In genomic region chr15:74950078-74951000, GRCh38 we compare ENCODE assay signal across 7 cellular contexts. TPM values are rescaled to one million over a fixed set of nuclear protein-coding genes. Genes with fewer than 3 reads are reported as not detected.
DNase-seq lines count a peak whose midpoint lies in the region; FAIRE-seq and TF ChIP-seq lines count a peak whose summit lies in the region.

No MANE protein-coding gene starts in this region.

- no peaks in the 10 kb centered on the region for H3K9me3 ChIP-seq in astrocyte (ENCODE audit: insufficient read depth, low read depth, low read length)

- H3K27ac Mint-ChIP-seq in astrocyte (ENCODE audit: unreplicated experiment) = peak overlapping the region; percentile 2

- H3K9me3 Mint-ChIP-seq in astrocyte (ENCODE audit: unreplicated experiment) = no peaks in the 10 kb centered on the region

- H3K4me1 ChIP-seq in astrocyte (ENCODE audit: insufficient read depth, low read length) = peaks cover 14% of the 10 kb centered on the region

- H4K20me1 ChIP-seq in astrocyte (ENCODE audit: insufficient read depth, low read length) = peaks cover 8% of the 10 kb centered on the region

- DNase-seq in NCI-H1417 treated with DMSO at 0.1 percent for 48 hours (lab: John Stamatoyannopoulos, UW) (peak; percentile 46), T1000 (lab: John Stamatoyannopoulos, UW) (peak; percentile 51), astrocyte (ENCODE audit: low read depth) (peak; percentile 27), iPS DF 19.7 (ENCODE audit: low read depth, low spot score) (peak; percentile 77), posterior vena cava (ENCODE audit: low spot score) (no peak)
- DNase-seq in stimulated activated CD4-positive, alpha-beta T cell treated with anti-CD3 and anti-CD28 coated beads, Interleukin-12 subunit alpha, Interleukin-12 subunit beta, amount 100 ng/mL, for 48 hours (ENCODE audit: low read depth in 2 of 3, low spot score in 1 of 3) = peak; percentile 58 to 87 (median 66)

- intact Hi-C loops in posterior vena cava (cut with DNase I) = loop anchor here (10.0 kb wide), 2 partner anchors 176 to 254 kb away; partner anchors contain the start of gene C15orf39 (in 1 of the 2)

- no peaks in the 10 kb centered on the region for H3K27me3 ChIP-seq in astrocyte (ENCODE audit: insufficient read depth, low read length)

- no peak overlapping the region for H3K4me2 ChIP-seq in astrocyte (ENCODE audit: low read length)

- peaks cover 7% of the 10 kb centered on the region for H3K4me1 Mint-ChIP-seq in astrocyte (ENCODE audit: low read depth, unreplicated experiment)

- H3K9ac ChIP-seq in astrocyte (ENCODE audit: low read length) = no peak overlapping the region

- peak overlapping the region; percentile 12 for H2AFZ ChIP-seq in astrocyte (ENCODE audit: low read depth, low read length)

- no peak for FAIRE-seq in astrocyte (lab: Jason Lieb, UNC)

- H3K27ac ChIP-seq in astrocyte (ENCODE audit: low read depth, low read length) = no peak overlapping the region

- H3K4me3 Mint-ChIP-seq in astrocyte (ENCODE audit: unreplicated experiment) = peak overlapping the region; percentile 12

- TF ChIP-seq CTCF in GM12873 (IDR thresholded peaks at IDR 0.05; ENCODE audit: insufficient read depth, low read depth, low read length, missing control alignments) (peak; percentile 100), astrocyte (IDR thresholded peaks at IDR 0.05; ENCODE audit: insufficient read depth, low read depth, low read length) (peak; percentile 100)

- no peaks in the 10 kb centered on the region for H3K36me3 ChIP-seq in astrocyte (ENCODE audit: insufficient read depth, low read length)

- no peaks in the 10 kb centered on the region for H3K79me2 ChIP-seq in astrocyte (ENCODE audit: insufficient read depth, low read length)

- no peaks in the 10 kb centered on the region for H3K27me3 Mint-ChIP-seq in astrocyte (ENCODE audit: low read depth, unreplicated experiment)

- H3K4me3 ChIP-seq in astrocyte (ENCODE audit: insufficient read depth, low read depth, low read length) = no peak overlapping the region

- no peaks in the 10 kb centered on the region for H3K36me3 Mint-ChIP-seq in astrocyte (ENCODE audit: low read depth, unreplicated experiment)

RNA-seq across cellular contexts. Expression of gene RPP25, which starts 6.2 kb away (rescaled TPM):
- total RNA-seq in astrocyte = 4.1 and 4.7 TPM in 2 replicates
- total RNA-seq in posterior vena cava = 1 to 10 TPM; 7.5 to 9.3 TPM

RNA-seq across cellular contexts. Expression of gene COX5A, which starts 12.5 kb away (rescaled TPM):
- 192 and 207 TPM in 2 replicates for total RNA-seq in astrocyte
- total RNA-seq in posterior vena cava = 100 to 1,000 TPM in 1 of 2 donors, 10 to 100 TPM in 1; 90.6 to 101 TPM

RNA-seq across cellular contexts. Expression of gene FAM219B, which starts 43.7 kb away (rescaled TPM):
- total RNA-seq in astrocyte (86.4 and 97.1 TPM in 2 replicates), posterior vena cava (10 to 100 TPM; 61.5 to 81.0 TPM)

RNA-seq across cellular contexts. Expression of gene SCAMP5, which starts 45.0 kb away (rescaled TPM):
- total RNA-seq in astrocyte (18.7 and 23.1 TPM in 2 replicates), posterior vena cava (1 to 10 TPM; 2.4 to 2.9 TPM)
